Comparison of ENCODE assay signal across 2 cellular contexts in genomic region chr6:89887452-89888137, GRCh38.
TF ChIP-seq lines count a peak whose summit lies in the region.

No MANE protein-coding gene starts in this region.

TF ChIP-seq in SK-N-SH, 30 proteins besides CTCF, POLR2A, EP300 and RAD21 (continued from another document):
- no peak for TF ChIP-seq MAX (IDR thresholded peaks at IDR 0.05; ENCODE audit: low read depth)
- no peak for TF ChIP-seq YY1 (IDR thresholded peaks at IDR 0.05; ENCODE audit: low read depth)
- TF ChIP-seq NRF1 (IDR thresholded peaks at IDR 0.05; ENCODE audit: low read depth, low read length) = no peak
- no peak for TF ChIP-seq ZBTB33 (IDR thresholded peaks at IDR 0.05; ENCODE audit: borderline replicate concordance, low read depth)
- no peak for TF ChIP-seq REST (IDR thresholded peaks at IDR 0.05; ENCODE audit: low read depth, low read length)
- TF ChIP-seq NFIC (IDR thresholded peaks at IDR 0.05; ENCODE audit: borderline replicate concordance) = no peak
- no peak for TF ChIP-seq FOXJ3 (CRISPR knock-in tag; IDR thresholded peaks at IDR 0.05)
- no peak for TF ChIP-seq ELF1 (IDR thresholded peaks at IDR 0.05)
- no peak for TF ChIP-seq TCF12 (IDR thresholded peaks at IDR 0.05)
- TF ChIP-seq CHD2 (IDR thresholded peaks at IDR 0.05; ENCODE audit: low read length, partially characterized antibody) = no peak
- TF ChIP-seq SIN3A (IDR thresholded peaks at IDR 0.05; ENCODE audit: borderline replicate concordance, low read depth, low read length) = no peak

TF ChIP-seq in WTC11, 78 proteins besides CTCF, POLR2A, EP300 and RAD21 (continued from another document):
- TF ChIP-seq ARID4B (CRISPR knock-in tag; IDR thresholded peaks at IDR 0.05; ENCODE audit: borderline replicate concordance) = no peak
- no peak for TF ChIP-seq ZNF423 (CRISPR knock-in tag; IDR thresholded peaks at IDR 0.05)
- no peak for TF ChIP-seq ETV6 (CRISPR knock-in tag; IDR thresholded peaks at IDR 0.05)
- TF ChIP-seq MLX (CRISPR knock-in tag; IDR thresholded peaks at IDR 0.05) = no peak
- no peak for TF ChIP-seq ZMAT4 (CRISPR knock-in tag; IDR thresholded peaks at IDR 0.05)
- TF ChIP-seq ZNF671 (CRISPR knock-in tag; IDR thresholded peaks at IDR 0.05) = no peak
- no peak for TF ChIP-seq SOX15 (CRISPR knock-in tag; IDR thresholded peaks at IDR 0.05)
